In genomic region chr5:93600409-93601052, GRCh38 we compare ENCODE assay signal across 17 cellular contexts. TPM values are rescaled to one million over a fixed set of nuclear protein-coding genes. Genes with fewer than 3 reads are reported as not detected.
DNase-seq lines count a peak whose midpoint lies in the region; ATAC-seq, FAIRE-seq and TF ChIP-seq lines count a peak whose summit lies in the region.
"Had no signal": no experiment of that assay in that cellular context is flagged by ENCODE, and none has a peak within 500 bp of the region (broad histone marks: within the 10 kb centered on the region; RNA-seq: fewer than 3 reads in every experiment).

No MANE protein-coding gene starts in this region.

- H3K4me3 ChIP-seq in esophagus squamous epithelium: peak overlapping the region in 1 of 4 donors; percentile 12
- H3K4me3 ChIP-seq: gastrocnemius medialis had no signal

- no peak for FAIRE-seq in GM12892 (lab: Jason Lieb, UNC)
- FAIRE-seq: H54 had no signal

- H3K9me3 ChIP-seq in esophagus squamous epithelium: no peaks in the 10 kb centered on the region
- H3K9me3 ChIP-seq: gastrocnemius medialis had no signal

- no peaks in the 10 kb centered on the region for H3K36me3 Mint-ChIP-seq in stimulated activated effector memory CD8-positive, alpha-beta T cell treated with anti-CD3 and anti-CD28 coated beads, Interleukin-12 subunit alpha, Interleukin-12 subunit beta, amount 100 ng/mL, for 72 hours

- H3K27ac Mint-ChIP-seq in stimulated activated effector memory CD8-positive, alpha-beta T cell treated with anti-CD3 and anti-CD28 coated beads, Interleukin-12 subunit alpha, Interleukin-12 subunit beta, amount 100 ng/mL, for 72 hours: no peak overlapping the region
- H3K27ac Mint-ChIP-seq: type B pancreatic cell had no signal

- intact Hi-C loops in esophagus squamous epithelium (cut with DNase I): loop anchor here (10.0 kb wide), 1 partner anchor 194 kb away; no protein-coding TSS in a partner anchor

- ATAC-seq in HG03196 (IDR thresholded peaks at IDR 0.05; ENCODE audit: unreplicated experiment) (no peak), GM18520 (IDR thresholded peaks at IDR 0.05; ENCODE audit: unreplicated experiment) (no peak)
- no peak for ATAC-seq in stimulated activated effector memory CD8-positive, alpha-beta T cell treated with anti-CD3 and anti-CD28 coated beads, Interleukin-12 subunit alpha, Interleukin-12 subunit beta, amount 100 ng/mL, for 72 hours
- ATAC-seq: gastrocnemius medialis had no signal

- in situ Hi-C loops in SK-MEL-5 (cut with HindIII; ENCODE audit: low pct_unique_long_range_greater_than_20kb, low sequenced_read_pairs): loop anchor here (25.0 kb wide), 1 partner anchor 212 kb away; no protein-coding TSS in a partner anchor

- H3K4me1 ChIP-seq in esophagus squamous epithelium: peaks cover 15 to 53% (median 16%) of the 10 kb centered on the region in 3 donors

- H3K4me3 Mint-ChIP-seq in stimulated activated effector memory CD8-positive, alpha-beta T cell treated with anti-CD3 and anti-CD28 coated beads, Interleukin-12 subunit alpha, Interleukin-12 subunit beta, amount 100 ng/mL, for 72 hours: no peak overlapping the region
- H3K4me3 Mint-ChIP-seq: activated naive CD8-positive, alpha-beta T cell treated with anti-CD3 and anti-CD28 coated beads, Interleukin-2, amount 10 ng/mL, durations not matched to agents 7 days and 5 days had no signal

- 21 to 25% methylated on average over 8 of the region's 8 CpGs for WGBS in esophagus squamous epithelium, 2 donors

- H3K9me3 Mint-ChIP-seq in stimulated activated effector memory CD8-positive, alpha-beta T cell treated with anti-CD3 and anti-CD28 coated beads, Interleukin-12 subunit alpha, Interleukin-12 subunit beta, amount 100 ng/mL, for 72 hours: no peaks in the 10 kb centered on the region
- H3K9me3 Mint-ChIP-seq: type B pancreatic cell had no signal

- H3K27me3 ChIP-seq in esophagus squamous epithelium: peaks cover 4 to 100% (median 16%) of the 10 kb centered on the region in 4 donors

- H3K36me3 ChIP-seq in esophagus squamous epithelium: no peaks in the 10 kb centered on the region
- H3K36me3 ChIP-seq: gastrocnemius medialis had no signal

- H3K4me1 Mint-ChIP-seq in stimulated activated effector memory CD8-positive, alpha-beta T cell treated with anti-CD3 and anti-CD28 coated beads, Interleukin-12 subunit alpha, Interleukin-12 subunit beta, amount 100 ng/mL, for 72 hours: peaks cover 21% of the 10 kb centered on the region

- TF ChIP-seq POLR2A in esophagus squamous epithelium (IDR thresholded peaks at IDR 0.05) (no peak), GM12892 (IDR thresholded peaks at IDR 0.05; ENCODE audit: low read depth, low read length) (no peak)

- DNase-seq in DMS 273 (lab: John Stamatoyannopoulos, UW; ENCODE audit: unreplicated experiment): peak; percentile 40
- peak; percentile 41 for DNase-seq in SK-MEL-5 (ENCODE audit: low read depth, low spot score)
- DNase-seq in esophagus squamous epithelium (lab: John Stamatoyannopoulos, UW): no peak
- DNase-seq in renal cortical epithelial cell (ENCODE audit: low read depth): peak; percentile 59
- no peak for DNase-seq in GM12892 (ENCODE audit: insufficient read length)
- no peak for DNase-seq in stimulated activated effector memory CD8-positive, alpha-beta T cell treated with anti-CD3 and anti-CD28 coated beads, Interleukin-12 subunit alpha, Interleukin-12 subunit beta, amount 100 ng/mL, for 72 hours (ENCODE audit: low spot score in 2 of 2)
- DNase-seq: activated CD4-positive, alpha-beta T cell treated with anti-CD3 and anti-CD28 coated beads, Interleukin-2, amount 50 U/mL, for 4 hours; activated naive CD8-positive, alpha-beta T cell treated with anti-CD3 and anti-CD28 coated beads, Interleukin-2, amount 10 ng/mL, durations not matched to agents 7 days and 5 days; activated T-cell treated with anti-CD3 and anti-CD28 coated beads, Interleukin-2, amount 50 U/mL, for 1 hour; caudate nucleus; gastrocnemius medialis; NCI-H1092 treated with DMSO at 0.1 percent for 48 hours; NCI-H345 had no signal

- no peak for TF ChIP-seq CTCF in esophagus squamous epithelium (IDR thresholded peaks at IDR 0.05)

- peak overlapping the region in 3 of 4 donors; percentile 50 to 74 (median 59) for H3K27ac ChIP-seq in esophagus squamous epithelium
- H3K27ac ChIP-seq: gastrocnemius medialis had no signal

RNA-seq across cellular contexts. Expression of gene NR2F1, which starts 17.5 kb away (rescaled TPM):
- 0.48 and 0.53 TPM in 2 replicates for total RNA-seq in SK-MEL-5 (2014; rRNA removed; shearing (Covaris generic))
- 1.6 and 4.7 TPM in 2 replicates for polyA plus RNA-seq in SK-MEL-5 (2015; cell fraction: cytosol; rRNA removed)
- 0.30 and 6.6 TPM in 2 replicates for polyA plus RNA-seq in SK-MEL-5 (2015; cell fraction: nucleus; rRNA removed)
- total RNA-seq in esophagus squamous epithelium (10 to 100 TPM in 1 of 4 donors, 1 to 10 TPM in 3; 1.9 to 26.3 (median 3.7) TPM), renal cortical epithelial cell (0.35 and 3.4 TPM in 2 replicates)
- not detected for polyA plus RNA-seq in GM12892 (2012; ENCODE audit: missing spikeins)
- total RNA-seq: activated naive CD8-positive, alpha-beta T cell treated with anti-CD3 and anti-CD28 coated beads, Interleukin-2, amount 10 ng/mL, durations not matched to agents 7 days and 5 days had no signal

RNA-seq across cellular contexts. Expression of gene NR2F1-AS1, which starts 19.5 kb away (rescaled TPM):
- 0.11 TPM in 1 of 2 replicates, not detected in the other for total RNA-seq in SK-MEL-5 (2014; rRNA removed; shearing (Covaris generic))
- 0.05 and 0.14 TPM in 2 replicates for polyA plus RNA-seq in SK-MEL-5 (2015; cell fraction: cytosol; rRNA removed)
- polyA plus RNA-seq in SK-MEL-5 (2015; cell fraction: nucleus; rRNA removed): not detected in 2 replicates
- total RNA-seq in esophagus squamous epithelium (10 to 100 TPM in 1 of 4 donors, 1 to 10 TPM in 2, under 1 TPM in 1; 0.49 to 11.3 (median 1.5) TPM), renal cortical epithelial cell (0.69 and 1.8 TPM in 2 replicates)
- polyA plus RNA-seq in GM12892 (2012; ENCODE audit: missing spikeins): 1.2 TPM
- total RNA-seq: activated naive CD8-positive, alpha-beta T cell treated with anti-CD3 and anti-CD28 coated beads, Interleukin-2, amount 10 ng/mL, durations not matched to agents 7 days and 5 days had no signal

Comparison
In these comparisons a context has a peak if more than half of its experiments do, and no peak if none do; other contexts are left out.
1. DNase-seq: peak in DMS 273 (single experiment), SK-MEL-5 (single experiment) and renal cortical epithelial cell (single experiment); none in esophagus squamous epithelium (single experiment), GM12892 (single experiment) and stimulated activated effector memory CD8-positive, alpha-beta T cell treated with anti-CD3 and anti-CD28 coated beads, Interleukin-12 subunit alpha, Interleukin-12 subunit beta, amount 100 ng/mL, for 72 hours (0 of 2).